23 cellular contexts compared by ENCODE assay signal in genomic region chr2:148885988-148886387, GRCh38.
"Had no signal": no experiment of that assay in that cellular context is flagged by ENCODE, and none has a peak within 500 bp of the region (broad histone marks: within the 10 kb centered on the region; RNA-seq: fewer than 3 reads in every experiment).

No MANE protein-coding gene starts in this region.

- DNase-seq: cerebellar nuclear complex; erythroblast; foreskin keratinocyte; left colon; left ventricle myocardium superior; mucosa of descending colon; naive thymus-derived CD8-positive, alpha-beta T cell; occipital lobe; psoas muscle; retina; spleen; stimulated activated CD4-positive, alpha-beta T cell treated with anti-CD3 and anti-CD28 coated beads, Interleukin-15, amount 100 ng/mL, for 24 hours; stimulated activated CD4-positive, alpha-beta T cell treated with anti-CD3 and anti-CD28 coated beads, Interleukin-1b, Interleukin-23, amount 100 ng/mL, for 48 hours; stimulated activated CD4-positive, alpha-beta T cell treated with anti-CD3 and anti-CD28 coated beads, Interleukin-4, amount 100 ng/mL, for 4 hours; stimulated activated naive CD4-positive, alpha-beta T cell; stomach; transverse colon had no signal

- H3K27ac ChIP-seq: foreskin keratinocyte, hepatocyte, parathyroid adenoma, psoas muscle, spleen, stomach, thoracic aorta, transverse colon had no signal

- H3K4me3 ChIP-seq: hepatocyte, lung, mucosa of descending colon, psoas muscle, spleen, stomach, thoracic aorta, transverse colon had no signal

- H3K27ac Mint-ChIP-seq: dendritic cell treated with granulocyte-macrophage colony-stimulating factor and Interleukin-4, amounts not matched to agents 40 ng/mL and 50 ng/mL, for 4 days; naive thymus-derived CD8-positive, alpha-beta T cell had no signal

- H3K4me1 ChIP-seq: foreskin keratinocyte, parathyroid adenoma had no signal

- H3K36me3 ChIP-seq: spleen, stomach, thoracic aorta, transverse colon had no signal

- H3K4me3 Mint-ChIP-seq: dendritic cell treated with granulocyte-macrophage colony-stimulating factor and Interleukin-4, amounts not matched to agents 40 ng/mL and 50 ng/mL, for 4 days; naive thymus-derived CD8-positive, alpha-beta T cell had no signal

- H3K9me3 ChIP-seq: mucosa of descending colon, psoas muscle, thoracic aorta, transverse colon had no signal

- ATAC-seq: foreskin keratinocyte; left colon; left ventricle myocardium superior; mucosa of descending colon; naive thymus-derived CD8-positive, alpha-beta T cell; psoas muscle; sciatic nerve had no signal
